Comparison of ENCODE assay signal across 23 cellular contexts in the genomic region with DNA sequence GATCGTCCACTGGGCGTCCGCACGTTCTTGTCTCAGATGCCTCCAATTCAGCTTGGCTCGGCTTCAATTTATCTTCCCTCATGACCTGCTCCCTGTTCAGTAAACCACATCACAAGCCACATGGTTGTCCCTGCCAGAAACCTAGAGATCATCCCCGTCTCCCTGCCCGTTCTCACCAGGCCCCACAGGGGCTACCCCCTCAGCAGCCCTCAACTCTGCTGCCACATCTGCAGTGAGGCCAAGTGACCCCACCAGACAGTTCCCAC. TPM values are rescaled to one million over a fixed set of nuclear protein-coding genes. Genes with fewer than 3 reads are reported as not detected.
DNase-seq lines count a peak whose midpoint lies in the region; ATAC-seq and TF ChIP-seq lines count a peak whose summit lies in the region.
"Had no signal": no experiment of that assay in that cellular context is flagged by ENCODE, and none has a peak within 500 bp of the region (broad histone marks: within the 10 kb centered on the region; RNA-seq: fewer than 3 reads in every experiment).

No MANE protein-coding gene starts in this region.

- peaks cover 12% of the 10 kb centered on the region for H3F3A ChIP-seq in smooth muscle cell (ENCODE audit: low read depth)

- H3K27me3 ChIP-seq in H9 (ENCODE audit: insufficient read depth, low read length) (no peaks in the 10 kb centered on the region), smooth muscle cell (ENCODE audit: low read depth) (no peaks in the 10 kb centered on the region)
- H3K27me3 ChIP-seq: sigmoid colon had no signal

- peak; percentile 47 for ATAC-seq in left ventricle myocardium superior
- ATAC-seq in HG02852 (IDR thresholded peaks at IDR 0.05; ENCODE audit: unreplicated experiment) = no peak
- no peak for ATAC-seq in left lobe of liver
- ATAC-seq: GM12878 had no signal

- no peaks in the 10 kb centered on the region for H3K36me3 Mint-ChIP-seq in H9 (ENCODE audit: insufficient read depth in 1 of 3, low read depth in 3 of 3)
- H3K36me3 Mint-ChIP-seq: stimulated activated memory B cell treated with anti-CD40 and anti-IgM and Interleukin-4, amounts not matched to agents 10 μg/mL and 1 μg/mL and 100 μg/mL, for 72 hours had no signal

- H3K4me2 ChIP-seq in H9 (ENCODE audit: insufficient read depth, insufficient read length, low read length) = no peak overlapping the region
- peak overlapping the region; percentile 8 for H3K4me2 ChIP-seq in smooth muscle cell
- H3K4me2 ChIP-seq: PC-9 had no signal

- no peak overlapping the region for H4K91ac ChIP-seq in H9 (ENCODE audit: insufficient read length, low read depth, low read length)

- H3K4me3 Mint-ChIP-seq in H9 = peak overlapping the region in 1 of 2 experiments; percentile 16; a peak in 1 of 5 replicates
- H3K4me3 Mint-ChIP-seq: activated naive CD4-positive, alpha-beta T cell treated with anti-CD3 and anti-CD28 coated beads for 36 hours; stimulated activated memory B cell treated with anti-CD40 and anti-IgM and Interleukin-4, amounts not matched to agents 10 μg/mL and 1 μg/mL and 100 μg/mL, for 72 hours had no signal

- intact Hi-C loops in left ventricle myocardium superior (cut with micrococcal nuclease) = no loop called here

- H2BK20ac ChIP-seq in H9 (ENCODE audit: low read depth, low read length, poor library complexity, severe bottlenecking) = no peak overlapping the region

- H3K27me3 Mint-ChIP-seq in H9 (ENCODE audit: low read depth) = peaks cover 4% of the 10 kb centered on the region

- H2BK12ac ChIP-seq in H9 (ENCODE audit: insufficient read length, low read depth, low read length) = no peak overlapping the region

- no peaks in the 10 kb centered on the region for H3K36me3 ChIP-seq in smooth muscle cell (ENCODE audit: low read depth)
- H3K36me3 ChIP-seq: prostate gland, sigmoid colon had no signal

- no CpG with 5 or more reads among the region's 7 CpGs for WGBS in H9 (ENCODE audit: extremely low coverage, insufficient read length, low lambda C conversion rate)
- WGBS in smooth muscle cell (ENCODE audit: low lambda C conversion rate) = 36% methylated on average over 7 of the region's 7 CpGs

- no peak overlapping the region for H2AK5ac ChIP-seq in H9 (ENCODE audit: insufficient read length, low read length)

- H2BK120ac ChIP-seq in H9 (ENCODE audit: low read depth, low read length, poor library complexity, severe bottlenecking) = no peak overlapping the region

- H3K27ac ChIP-seq in H9 (ENCODE audit: insufficient read length, low read depth, low read length) (no peak overlapping the region), smooth muscle cell (ENCODE audit: low read depth) (no peak overlapping the region)
- H3K27ac ChIP-seq: PC-9, prostate gland, sigmoid colon had no signal

- H3K9ac ChIP-seq in H9 (ENCODE audit: extremely low read depth, insufficient read length, low read length) = no peak overlapping the region
- no peak overlapping the region for H3K9ac ChIP-seq in smooth muscle cell (ENCODE audit: low read depth)

- no peaks in the 10 kb centered on the region for H3K79me1 ChIP-seq in H9 (ENCODE audit: insufficient read depth, low read depth, low read length, poor library complexity, severe bottlenecking)

- H4K8ac ChIP-seq in H9 (replicated peaks; ENCODE audit: insufficient read length, low read depth, low read length) = no peak overlapping the region

- no peak overlapping the region for H2BK5ac ChIP-seq in H9 (ENCODE audit: insufficient read length, low read length)

- no peak overlapping the region for H2AFZ ChIP-seq in H9 (ENCODE audit: low read length)
- H2AFZ ChIP-seq in smooth muscle cell (ENCODE audit: low read depth) = no peak overlapping the region
- H2AFZ ChIP-seq: PC-9 had no signal

- H2BK15ac ChIP-seq in H9 (ENCODE audit: low read depth, low read length) = no peak overlapping the region

- peaks cover 9% of the 10 kb centered on the region; the same call in 1 of the 2 replicates for H3K4me1 ChIP-seq in H9 (ENCODE audit: insufficient read depth, low read length)
- peaks cover 21% of the 10 kb centered on the region for H3K4me1 ChIP-seq in smooth muscle cell (ENCODE audit: low read depth)

- H4K5ac ChIP-seq in H9 (ENCODE audit: insufficient read length, low read depth, low read length) = no peak overlapping the region

- no peaks in the 10 kb centered on the region for H3K79me2 ChIP-seq in H9 (ENCODE audit: insufficient read depth, low read length)
- no peaks in the 10 kb centered on the region for H3K79me2 ChIP-seq in smooth muscle cell (ENCODE audit: low read depth)

- no peak overlapping the region for H3K4me3 ChIP-seq in smooth muscle cell
- H3K4me3 ChIP-seq: GM12878, PC-9, prostate gland had no signal

- H3K9me3 ChIP-seq in H9 (ENCODE audit: control insufficient read depth, low read depth, low read length) (no peaks in the 10 kb centered on the region), smooth muscle cell (replicated peaks; ENCODE audit: low read depth) (no peaks in the 10 kb centered on the region)
- H3K9me3 ChIP-seq: prostate gland, sigmoid colon had no signal

- DNase-seq in H9 (no peak), SW480 (ENCODE audit: low spot score) (peak; percentile 78), left ventricle myocardium superior (no peak), smooth muscle cell (lab: John Stamatoyannopoulos, UW; ENCODE audit: unreplicated experiment) (no peak), left lobe of liver (ENCODE audit: low spot score) (no peak)
- no peak for DNase-seq in activated CD4-positive, alpha-beta T cell treated with anti-CD3 and anti-CD28 coated beads for 48 hours
- DNase-seq: activated naive CD4-positive, alpha-beta T cell treated with anti-CD3 and anti-CD28 coated beads for 36 hours; effector CD8-positive, alpha-beta T cell; EL; glutamatergic neuron; NCI-H1417 treated with DMSO at 0.1 percent for 48 hours; NCI-H2081 treated with DMSO at 0.1 percent for 48 hours; NCI-H446 treated with DMSO at 0.1 percent for 48 hours; NCI-H82; PC-9; SHP77 treated with DMSO at 0.1 percent for 48 hours; sigmoid colon; stimulated activated CD4-positive, alpha-beta T cell treated with anti-CD3 and anti-CD28 coated beads, Interleukin-4, amount 100 ng/mL, for 4 hours; T-helper 9 cell had no signal

- H3K14ac ChIP-seq in H9 (ENCODE audit: insufficient read depth, low read length) = no peak overlapping the region

- no peak for TF ChIP-seq CTCF in H9 (conservative IDR thresholded peaks at IDR 0.05)
- no peak for TF ChIP-seq CTCF in smooth muscle cell (IDR thresholded peaks at IDR 0.05; ENCODE audit: borderline replicate concordance, insufficient read depth, poor library complexity, severe bottlenecking)

- H3K56ac ChIP-seq in H9 (ENCODE audit: insufficient read length, low read depth, low read length) = no peak overlapping the region

- H3K4ac ChIP-seq in H9 (ENCODE audit: low read depth, low read length) = no peak overlapping the region

- H3K4me1 Mint-ChIP-seq in H9 = peaks cover 32 to 48% of the 10 kb centered on the region in 2 experiments

- no peaks in the 10 kb centered on the region; a peak in 2 of 5 replicates for H3K9me3 Mint-ChIP-seq in H9
- H3K9me3 Mint-ChIP-seq: activated naive CD4-positive, alpha-beta T cell treated with anti-CD3 and anti-CD28 coated beads for 36 hours; stimulated activated memory B cell treated with anti-CD40 and anti-IgM and Interleukin-4, amounts not matched to agents 10 μg/mL and 1 μg/mL and 100 μg/mL, for 72 hours had no signal

- H3K18ac ChIP-seq in H9 (ENCODE audit: insufficient read length, low read depth, low read length) = no peak overlapping the region

- no peak overlapping the region for H3K23ac ChIP-seq in H9 (ENCODE audit: insufficient read length, low read depth, low read length)

- H3T11ph ChIP-seq in H9 (ENCODE audit: low read length) = no peak overlapping the region

- H3K27ac Mint-ChIP-seq in H9 = peak overlapping the region in 2 of 3 experiments; percentile 6 to 10; a peak in 2 of 7 replicates
- H3K27ac Mint-ChIP-seq: activated naive CD4-positive, alpha-beta T cell treated with anti-CD3 and anti-CD28 coated beads for 36 hours; stimulated activated memory B cell treated with anti-CD40 and anti-IgM and Interleukin-4, amounts not matched to agents 10 μg/mL and 1 μg/mL and 100 μg/mL, for 72 hours had no signal

- no peaks in the 10 kb centered on the region for H3K23me2 ChIP-seq in H9 (ENCODE audit: insufficient read length, low read depth, low read length, poor library complexity, severe bottlenecking)

- H4K20me1 ChIP-seq in H9 (ENCODE audit: control insufficient read depth, insufficient read depth, insufficient read length) (no peaks in the 10 kb centered on the region), smooth muscle cell (ENCODE audit: low read depth) (no peaks in the 10 kb centered on the region)

RNA-seq across cellular contexts. Expression of a gene that starts 14.1 kb away (rescaled TPM):
- 122 TPM in 2 replicates for total RNA-seq in H9 (2021)
- 10.5 TPM for total RNA-seq in left ventricle myocardium superior
- 42.9 and 51.5 TPM in 2 replicates for total RNA-seq in smooth muscle cell
- polyA plus RNA-seq in smooth muscle cell = 153 and 179 TPM in 2 replicates
- 15.5 TPM for total RNA-seq in left lobe of liver

RNA-seq across cellular contexts. Expression of a gene that starts 58.9 kb away (rescaled TPM):
- total RNA-seq in H9 (2021) (6.7 and 7.0 TPM in 2 replicates), left ventricle myocardium superior (11.9 TPM), smooth muscle cell (12.7 and 15.0 TPM in 2 replicates), left lobe of liver (5.7 TPM)
- polyA plus RNA-seq in smooth muscle cell = 5.8 and 16.3 TPM in 2 replicates
